ENCODE assay signal across 7 cellular contexts in the genomic region with DNA sequence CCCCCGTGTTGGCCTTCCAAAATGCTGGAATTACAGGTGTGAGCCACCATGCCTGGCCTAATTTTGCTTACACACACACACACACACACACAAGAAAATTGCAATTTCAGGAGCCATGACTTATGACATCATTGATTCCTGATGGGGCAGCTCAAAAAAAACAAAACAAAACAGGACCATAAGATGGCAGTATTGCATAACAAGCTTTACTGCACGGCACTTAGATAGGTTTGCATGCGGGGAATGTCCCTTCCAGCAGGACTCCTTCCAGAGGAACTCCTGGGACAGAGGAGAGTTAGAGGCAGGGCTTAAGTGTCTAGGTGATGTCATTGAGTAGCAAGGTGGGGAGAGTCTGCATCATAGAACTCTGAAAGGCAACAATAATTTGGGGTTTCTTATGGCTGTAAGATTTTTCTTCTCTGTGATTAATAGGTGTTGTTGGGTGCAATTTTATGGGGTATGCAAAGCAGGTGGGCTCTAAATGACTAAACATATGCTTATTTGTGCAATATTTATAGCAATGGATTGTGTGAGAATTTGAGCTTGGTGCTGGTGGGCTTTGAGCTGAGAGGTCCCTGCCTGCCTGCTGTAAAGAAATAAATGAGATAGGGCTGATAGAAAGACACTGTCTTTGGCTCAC. TPM values are rescaled to one million over a fixed set of nuclear protein-coding genes. Genes with fewer than 3 reads are reported as not detected.
A peak's percentile ranks its signal among the peaks of the same experiment; 100 is the strongest.
DNase-seq lines count a peak whose midpoint lies in the region; ATAC-seq and TF ChIP-seq lines count a peak whose summit lies in the region.

No MANE protein-coding gene starts in this region.

- H3K9me3 ChIP-seq in endodermal cell (ENCODE audit: control insufficient read depth, low read length) (peaks cover 8% of the 10 kb centered on the region), tibial artery (no peaks in the 10 kb centered on the region)

- no peaks in the 10 kb centered on the region for H3K27me3 ChIP-seq in endodermal cell (ENCODE audit: control insufficient read depth, insufficient read depth, low read length, poor library complexity, severe bottlenecking)
- H3K27me3 ChIP-seq in tibial artery, result no peaks in the 10 kb centered on the region

- H3K9me3 Mint-ChIP-seq in endodermal cell, result peaks cover 22% of the 10 kb centered on the region

- TF ChIP-seq CTCF in GM10248 (IDR thresholded peaks at IDR 0.05; ENCODE audit: control extremely low read depth, extremely low read depth, low read depth, missing control alignments) (peak; percentile 65), endodermal cell (conservative IDR thresholded peaks at IDR 0.05) (peak; percentile 58), tibial artery (IDR thresholded peaks at IDR 0.05) (no peak)

- DNase-seq in GM10248 (ENCODE audit: extremely low spot score) (peak; percentile 60), NOMO-1 treated with dmso at 0.1 percent for 144 hours (lab: John Stamatoyannopoulos, UW; ENCODE audit: unreplicated experiment) (peak; percentile 59), endodermal cell (peak; percentile 52), renal cortical epithelial cell (ENCODE audit: low read depth) (peak; percentile 69), tibial artery (no peak)

- TF ChIP-seq RAD21 in Ishikawa (IDR thresholded peaks at IDR 0.05; ENCODE audit: low read depth), result peak; percentile 80

- peaks cover 11% of the 10 kb centered on the region for H3K27me3 Mint-ChIP-seq in endodermal cell (ENCODE audit: insufficient read depth)

- ATAC-seq in GM19467 (IDR thresholded peaks at IDR 0.05; ENCODE audit: unreplicated experiment), result no peak

- H3K27ac ChIP-seq in endodermal cell (ENCODE audit: low read depth, low read length) (no peak overlapping the region), tibial artery (no peak overlapping the region)

- TF ChIP-seq EP300 in Ishikawa (IDR thresholded peaks at IDR 0.05; ENCODE audit: borderline replicate concordance), result no peak

- H3K36me3 ChIP-seq in endodermal cell (ENCODE audit: control insufficient read depth, insufficient read depth, low read length) (no peaks in the 10 kb centered on the region), tibial artery (no peaks in the 10 kb centered on the region)

- H3K4me1 ChIP-seq in endodermal cell (ENCODE audit: control insufficient read depth, insufficient read depth, low read length), result no peaks in the 10 kb centered on the region
- H3K4me1 ChIP-seq in tibial artery, result no peaks in the 10 kb centered on the region

- intact Hi-C loops in tibial artery (cut with DNase I; ENCODE audit: low total_unique reads), result no loop called here

- CTCF ChIA-PET in GM10248 (lab: Yijun Ruan, JAX), result interaction anchor here (0.6 to 5.2 kb wide), 61 partner anchors 8 to 878 kb away, joined by 3 to 103 read pairs (median 4); a partner anchor contains a TSS

- no peak overlapping the region for H3K9ac ChIP-seq in endodermal cell (ENCODE audit: extremely low read depth, low read length, poor library complexity, severe bottlenecking)

- H3K27ac Mint-ChIP-seq in endodermal cell, result no peak overlapping the region

- POLR2A ChIA-PET in GM10248 (lab: Yijun Ruan, JAX), result interaction anchor here (0.5 kb wide), 1 partner anchor 16 kb away, joined by 3 read pairs; no protein-coding TSS in a partner anchor

- no peak overlapping the region for H3K4me3 Mint-ChIP-seq in endodermal cell

- H3K4me3 ChIP-seq in endodermal cell (ENCODE audit: low read length), result no peak overlapping the region
- no peak overlapping the region for H3K4me3 ChIP-seq in tibial artery

- WGBS in endodermal cell (ENCODE audit: insufficient coverage in 1 of 2, insufficient read length in 1 of 2), 2 experiments, result 17 to 48% methylated on average over 1 to 3 of the region's 3 CpGs

- H3K36me3 Mint-ChIP-seq in endodermal cell (ENCODE audit: low read depth), result no peaks in the 10 kb centered on the region

- no peaks in the 10 kb centered on the region for H3K4me1 Mint-ChIP-seq in endodermal cell

TF ChIP-seq in Ishikawa, 13 proteins besides CTCF, POLR2A, EP300 and RAD21:
- peak; percentile 39; the same call in 1 of the 2 replicates for TF ChIP-seq CEBPB (IDR thresholded peaks at IDR 0.05)
- TF ChIP-seq, protein P1, sequence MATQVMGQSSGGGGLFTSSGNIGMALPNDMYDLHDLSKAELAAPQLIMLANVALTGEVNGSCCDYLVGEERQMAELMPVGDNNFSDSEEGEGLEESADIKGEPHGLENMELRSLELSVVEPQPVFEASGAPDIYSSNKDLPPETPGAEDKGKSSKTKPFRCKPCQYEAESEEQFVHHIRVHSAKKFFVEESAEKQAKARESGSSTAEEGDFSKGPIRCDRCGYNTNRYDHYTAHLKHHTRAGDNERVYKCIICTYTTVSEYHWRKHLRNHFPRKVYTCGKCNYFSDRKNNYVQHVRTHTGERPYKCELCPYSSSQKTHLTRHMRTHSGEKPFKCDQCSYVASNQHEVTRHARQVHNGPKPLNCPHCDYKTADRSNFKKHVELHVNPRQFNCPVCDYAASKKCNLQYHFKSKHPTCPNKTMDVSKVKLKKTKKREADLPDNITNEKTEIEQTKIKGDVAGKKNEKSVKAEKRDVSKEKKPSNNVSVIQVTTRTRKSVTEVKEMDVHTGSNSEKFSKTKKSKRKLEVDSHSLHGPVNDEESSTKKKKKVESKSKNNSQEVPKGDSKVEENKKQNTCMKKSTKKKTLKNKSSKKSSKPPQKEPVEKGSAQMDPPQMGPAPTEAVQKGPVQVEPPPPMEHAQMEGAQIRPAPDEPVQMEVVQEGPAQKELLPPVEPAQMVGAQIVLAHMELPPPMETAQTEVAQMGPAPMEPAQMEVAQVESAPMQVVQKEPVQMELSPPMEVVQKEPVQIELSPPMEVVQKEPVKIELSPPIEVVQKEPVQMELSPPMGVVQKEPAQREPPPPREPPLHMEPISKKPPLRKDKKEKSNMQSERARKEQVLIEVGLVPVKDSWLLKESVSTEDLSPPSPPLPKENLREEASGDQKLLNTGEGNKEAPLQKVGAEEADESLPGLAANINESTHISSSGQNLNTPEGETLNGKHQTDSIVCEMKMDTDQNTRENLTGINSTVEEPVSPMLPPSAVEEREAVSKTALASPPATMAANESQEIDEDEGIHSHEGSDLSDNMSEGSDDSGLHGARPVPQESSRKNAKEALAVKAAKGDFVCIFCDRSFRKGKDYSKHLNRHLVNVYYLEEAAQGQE (IDR thresholded peaks at IDR 0.05; ENCODE audit: low read depth), result no peak
- TF ChIP-seq TEAD4 (IDR thresholded peaks at IDR 0.05), result 0 out of 2 replicates have a peak, but pooled peaks have one; percentile 10

RNA-seq across cellular contexts. Expression of a gene that starts 9.0 kb away (rescaled TPM):
- not detected for total RNA-seq in endodermal cell
- polyA plus RNA-seq in endodermal cell (2013, experiment 1 of 2), result not detected
- polyA plus RNA-seq in endodermal cell (2013, experiment 2 of 2), result not detected
- not detected in 2 replicates for total RNA-seq in renal cortical epithelial cell

RNA-seq across cellular contexts. Expression of a gene that starts 16.2 kb away (rescaled TPM):
- total RNA-seq in endodermal cell (10 to 100 TPM in 1 of 2 donors, 1 to 10 TPM in 1; 6.6 to 11.0 TPM), renal cortical epithelial cell (3.0 and 3.9 TPM in 2 replicates)
- 20.7 TPM for polyA plus RNA-seq in endodermal cell (2013, experiment 1 of 2)
- polyA plus RNA-seq in endodermal cell (2013, experiment 2 of 2), result 17.6 TPM

Comparison
In these comparisons a context has a peak if more than half of its experiments do, and no peak if none do; other contexts are left out.
1. DNase-seq: peak in GM10248 (single experiment), NOMO-1 treated with dmso at 0.1 percent for 144 hours (single experiment), endodermal cell (single experiment) and renal cortical epithelial cell (single experiment); none in tibial artery (0 of 2).
2. CTCF ChIP-seq: peak in GM10248 (single experiment) and endodermal cell (single experiment); none in tibial artery (0 of 2).